Comparison of ENCODE assay signal across 23 cellular contexts in genomic region chr17:29461807-29462206, GRCh38.
DNase-seq lines count a peak whose midpoint lies in the region; ATAC-seq and TF ChIP-seq lines count a peak whose summit lies in the region.
"Had no signal": no experiment of that assay in that cellular context is flagged by ENCODE, and none has a peak within 500 bp of the region (broad histone marks: within the 10 kb centered on the region; RNA-seq: fewer than 3 reads in every experiment).

No MANE protein-coding gene starts in this region.

- H3K4me1 Mint-ChIP-seq in activated naive CD8-positive, alpha-beta T cell (ENCODE audit: low read depth): peaks cover 23% of the 10 kb centered on the region
- H3K4me1 Mint-ChIP-seq in activated naive CD8-positive, alpha-beta T cell treated with anti-CD3 and anti-CD28 coated beads, Interleukin-2, amount 50 U/mL, for 24 hours: peaks cover 14% of the 10 kb centered on the region
- H3K4me1 Mint-ChIP-seq in osteocyte (ENCODE audit: unreplicated experiment): peaks cover 23% of the 10 kb centered on the region

- peaks cover 7% of the 10 kb centered on the region for H3K36me3 Mint-ChIP-seq in activated naive CD8-positive, alpha-beta T cell
- H3K36me3 Mint-ChIP-seq in activated naive CD8-positive, alpha-beta T cell treated with anti-CD3 and anti-CD28 coated beads, Interleukin-2, amount 50 U/mL, for 24 hours (ENCODE audit: low read depth): peaks cover 23% of the 10 kb centered on the region
- H3K36me3 Mint-ChIP-seq in osteocyte (ENCODE audit: unreplicated experiment): peaks cover 32% of the 10 kb centered on the region

- no peaks in the 10 kb centered on the region for H3K27me3 ChIP-seq in HUES6 (ENCODE audit: control insufficient read depth, insufficient read depth, low read length)
- no peaks in the 10 kb centered on the region for H3K27me3 ChIP-seq in gastrocnemius medialis
- H3K27me3 ChIP-seq: tibial nerve had no signal

- DNase-seq in activated naive CD8-positive, alpha-beta T cell treated with anti-CD3 and anti-CD28 coated beads, Interleukin-2, amount 50 U/mL, for 24 hours: no peak
- DNase-seq in choroid plexus epithelial cell (ENCODE audit: low read depth): peak; percentile 26
- no peak for DNase-seq in osteocyte (ENCODE audit: extremely low spot score, unreplicated experiment)
- DNase-seq in NCI-H1092 treated with DMSO at 0.1 percent for 48 hours (lab: John Stamatoyannopoulos, UW): no peak
- no peak for DNase-seq in gastrocnemius medialis
- DNase-seq: ACHN; activated CD8-positive, alpha-beta memory T cell treated with anti-CD3 and anti-CD28 coated beads for 24 hours; amniotic stem cell; Caco-2; foreskin melanocyte; HCEC 1CT; NCI-H2081; NK-92 treated with Interleukin-12 subunit alpha and Interleukin-12 subunit beta, amount 100 ng/mL, for 24 hours; RPMI8226; stimulated activated naive CD4-positive, alpha-beta T cell treated with Interleukin-2 at 50 U/mL for 16 hours; WERI-Rb-1 had no signal

- H3K4me3 ChIP-seq in HUES6 (ENCODE audit: low read depth, low read length) (no peak overlapping the region), choroid plexus epithelial cell (ENCODE audit: low read depth, low read length) (no peak overlapping the region), gastrocnemius medialis (no peak overlapping the region)
- H3K4me3 ChIP-seq: K562, tibial nerve had no signal

- H3K9me3 ChIP-seq in HUES6 (ENCODE audit: control insufficient read depth, insufficient read depth, low read depth, low read length): no peaks in the 10 kb centered on the region
- H3K9me3 ChIP-seq in gastrocnemius medialis: no peaks in the 10 kb centered on the region
- H3K9me3 ChIP-seq: Caco-2, tibial nerve had no signal

- no peak overlapping the region for H3K9ac ChIP-seq in HUES6 (ENCODE audit: low read length)

- H3K27ac ChIP-seq in HUES6 (ENCODE audit: low read depth, low read length) (peak overlapping the region; percentile 3; the same call in 1 of the 2 replicates), gastrocnemius medialis (no peak overlapping the region)
- H3K27ac ChIP-seq: HL-60, WERI-Rb-1 had no signal

- peaks cover 21% of the 10 kb centered on the region for H3K36me3 ChIP-seq in HUES6 (ENCODE audit: control insufficient read depth, insufficient read depth, low read length)
- H3K36me3 ChIP-seq in gastrocnemius medialis: peaks cover 0 to 5% of the 10 kb centered on the region in 2 donors

- no peak for TF ChIP-seq POLR2A in gastrocnemius medialis (IDR thresholded peaks at IDR 0.05)

- in situ Hi-C loops in gastrocnemius medialis (cut with MboI; ENCODE audit: low sequenced_read_pairs in 4 of 4): no loop called here

- no peak for TF ChIP-seq CTCF in choroid plexus epithelial cell (conservative IDR thresholded peaks at IDR 0.05; ENCODE audit: low read depth, low read length)
- TF ChIP-seq CTCF in osteocyte (IDR thresholded peaks at IDR 0.05): no peak
- TF ChIP-seq CTCF in gastrocnemius medialis (IDR thresholded peaks at IDR 0.05 in 4 of 5, conservative IDR thresholded peaks at IDR 0.05 in 1 of 5): no peak

- peak overlapping the region; percentile 71 for H3K27ac Mint-ChIP-seq in activated naive CD8-positive, alpha-beta T cell
- H3K27ac Mint-ChIP-seq in activated naive CD8-positive, alpha-beta T cell treated with anti-CD3 and anti-CD28 coated beads, Interleukin-2, amount 50 U/mL, for 24 hours: no peak overlapping the region
- H3K27ac Mint-ChIP-seq in osteocyte (ENCODE audit: unreplicated experiment): peak overlapping the region; percentile 15

- H3K9me3 Mint-ChIP-seq in activated naive CD8-positive, alpha-beta T cell (ENCODE audit: low read depth): no peaks in the 10 kb centered on the region
- H3K9me3 Mint-ChIP-seq in activated naive CD8-positive, alpha-beta T cell treated with anti-CD3 and anti-CD28 coated beads, Interleukin-2, amount 50 U/mL, for 24 hours: no peaks in the 10 kb centered on the region
- no peaks in the 10 kb centered on the region for H3K9me3 Mint-ChIP-seq in osteocyte (ENCODE audit: unreplicated experiment)

- intact Hi-C loops in gastrocnemius medialis (cut with DNase I; ENCODE audit: low total_unique reads): no loop called here

- H3K4me3 Mint-ChIP-seq in activated naive CD8-positive, alpha-beta T cell: no peak overlapping the region
- H3K4me3 Mint-ChIP-seq in activated naive CD8-positive, alpha-beta T cell treated with anti-CD3 and anti-CD28 coated beads, Interleukin-2, amount 50 U/mL, for 24 hours: no peak overlapping the region
- no peak overlapping the region for H3K4me3 Mint-ChIP-seq in osteocyte (ENCODE audit: unreplicated experiment)

- ATAC-seq in activated naive CD8-positive, alpha-beta T cell treated with anti-CD3 and anti-CD28 coated beads, Interleukin-2, amount 50 U/mL, for 24 hours: no peak
- no peak for ATAC-seq in GM19328 (IDR thresholded peaks at IDR 0.05; ENCODE audit: unreplicated experiment)
- no peak for ATAC-seq in gastrocnemius medialis
- ATAC-seq: K562, sciatic nerve had no signal

- H3K4me1 ChIP-seq in HUES6 (ENCODE audit: control insufficient read depth, insufficient read depth, low read length) (no peaks in the 10 kb centered on the region), gastrocnemius medialis (peaks cover 33 to 34% of the 10 kb centered on the region in 2 donors)
- H3K4me1 ChIP-seq: Caco-2 had no signal

- no peaks in the 10 kb centered on the region for H3K27me3 Mint-ChIP-seq in activated naive CD8-positive, alpha-beta T cell
- no peaks in the 10 kb centered on the region for H3K27me3 Mint-ChIP-seq in activated naive CD8-positive, alpha-beta T cell treated with anti-CD3 and anti-CD28 coated beads, Interleukin-2, amount 50 U/mL, for 24 hours
- no peaks in the 10 kb centered on the region for H3K27me3 Mint-ChIP-seq in osteocyte (ENCODE audit: unreplicated experiment)
